ENCODE assay signal across 10 cellular contexts in genomic region chr17:30550512-30551273, GRCh38.
DNase-seq lines count a peak whose midpoint lies in the region; ATAC-seq, FAIRE-seq and TF ChIP-seq lines count a peak whose summit lies in the region.
"Had no signal": no experiment of that assay in that cellular context is flagged by ENCODE, and none has a peak within 500 bp of the region (broad histone marks: within the 10 kb centered on the region; RNA-seq: fewer than 3 reads in every experiment).

No MANE protein-coding gene starts in this region.

- H3K27ac Mint-ChIP-seq in memory B cell = peak overlapping the region; percentile 85
- peak overlapping the region in 1 of 8 donors; percentile 95 for H3K27ac Mint-ChIP-seq in CD8-positive, alpha-beta memory T cell

- H3K9me3 Mint-ChIP-seq in memory B cell = no peaks in the 10 kb centered on the region
- no peaks in the 10 kb centered on the region for H3K9me3 Mint-ChIP-seq in CD8-positive, alpha-beta memory T cell
- H3K9me3 Mint-ChIP-seq: central memory CD8-positive, alpha-beta T cell; naive thymus-derived CD8-positive, alpha-beta T cell had no signal

- H3K36me3 ChIP-seq in SJSA1 = no peaks in the 10 kb centered on the region
- no peaks in the 10 kb centered on the region for H3K36me3 ChIP-seq in CD8-positive, alpha-beta memory T cell (ENCODE audit: insufficient read depth, low read length)

- H3K36me3 Mint-ChIP-seq in memory B cell = no peaks in the 10 kb centered on the region
- H3K36me3 Mint-ChIP-seq in CD8-positive, alpha-beta memory T cell = peaks cover 0 to 5% (median 0%) of the 10 kb centered on the region in 3 donors

- no peaks in the 10 kb centered on the region for H3K27me3 ChIP-seq in SJSA1 (replicated peaks)
- H3K27me3 ChIP-seq in CD8-positive, alpha-beta memory T cell (ENCODE audit: insufficient read depth, low read length, poor library complexity, severe bottlenecking) = no peaks in the 10 kb centered on the region

- H3K9me3 ChIP-seq in SJSA1 (replicated peaks) = no peaks in the 10 kb centered on the region
- no peaks in the 10 kb centered on the region for H3K9me3 ChIP-seq in CD8-positive, alpha-beta memory T cell (ENCODE audit: low read length)

- H3K27ac ChIP-seq in SJSA1 = no peak overlapping the region
- H3K27ac ChIP-seq in CD8-positive, alpha-beta memory T cell (ENCODE audit: low read depth, low read length) = no peak overlapping the region

- CTCF ChIA-PET in CD8-positive, alpha-beta memory T cell (lab: Charles Lee) = no interaction called here

- POLR2A ChIA-PET in CD8-positive, alpha-beta memory T cell (lab: Charles Lee) = no interaction called here

- H3K4me3 Mint-ChIP-seq in memory B cell = peak overlapping the region; percentile 81
- H3K4me3 Mint-ChIP-seq in CD8-positive, alpha-beta memory T cell = no peak overlapping the region
- H3K4me3 Mint-ChIP-seq: central memory CD8-positive, alpha-beta T cell had no signal

- DNase-seq in GM12891 (ENCODE audit: insufficient read length, low spot score) = peak; percentile 55
- peak; percentile 19 to 65 for DNase-seq in SJSA1 (ENCODE audit: low read depth in 1 of 2, low spot score in 2 of 2)
- DNase-seq in memory B cell (ENCODE audit: low spot score in 2 of 2) = peak; percentile 38 to 62
- no peak for DNase-seq in CD8-positive, alpha-beta memory T cell
- DNase-seq: naive thymus-derived CD8-positive, alpha-beta T cell had no signal

- H3K4me1 Mint-ChIP-seq in memory B cell = peaks cover 44% of the 10 kb centered on the region
- peaks cover 0 to 5% (median 0%) of the 10 kb centered on the region in 3 donors for H3K4me1 Mint-ChIP-seq in CD8-positive, alpha-beta memory T cell
- H3K4me1 Mint-ChIP-seq: central memory CD8-positive, alpha-beta T cell had no signal

- FAIRE-seq in GM12891 (lab: Jason Lieb, UNC) = peak; percentile 96

- no peak overlapping the region for H3K4me3 ChIP-seq in SJSA1
- H3K4me3 ChIP-seq in CD8-positive, alpha-beta memory T cell (ENCODE audit: low read length) = no peak overlapping the region

- TF ChIP-seq POLR2A in GM12891 (IDR thresholded peaks at IDR 0.05; ENCODE audit: low read depth, low read length) = no peak

- peak; percentile 77 for ATAC-seq in HG03097 (IDR thresholded peaks at IDR 0.05; ENCODE audit: low FRiP score, unreplicated experiment)
- peak; percentile 96 for ATAC-seq in memory B cell (ENCODE audit: low read depth)
- ATAC-seq in GM19035 (IDR thresholded peaks at IDR 0.05; ENCODE audit: unreplicated experiment) = no peak
- no peak for ATAC-seq in HG02973 (IDR thresholded peaks at IDR 0.05; ENCODE audit: unreplicated experiment)
- ATAC-seq in HG03025 (IDR thresholded peaks at IDR 0.05; ENCODE audit: low FRiP score, unreplicated experiment) = no peak
- ATAC-seq: naive thymus-derived CD8-positive, alpha-beta T cell had no signal

- H3K4me1 ChIP-seq in SJSA1 (replicated peaks) = peaks cover 13% of the 10 kb centered on the region
- no peaks in the 10 kb centered on the region for H3K4me1 ChIP-seq in CD8-positive, alpha-beta memory T cell (ENCODE audit: insufficient read depth, low read length)

- H3K27me3 Mint-ChIP-seq in memory B cell = no peaks in the 10 kb centered on the region
- no peaks in the 10 kb centered on the region for H3K27me3 Mint-ChIP-seq in CD8-positive, alpha-beta memory T cell
- H3K27me3 Mint-ChIP-seq: central memory CD8-positive, alpha-beta T cell; naive thymus-derived CD8-positive, alpha-beta T cell had no signal

TF ChIP-seq in GM12891, 5 proteins besides CTCF, POLR2A, EP300 and RAD21:
- TF ChIP-seq POLR2AphosphoS5 (IDR thresholded peaks at IDR 0.05; ENCODE audit: low read depth, low read length) (no peak), POU2F2 (IDR thresholded peaks at IDR 0.05; ENCODE audit: low read depth, low read length) (no peak), TAF1 (IDR thresholded peaks at IDR 0.05; ENCODE audit: low read depth, low read length) (no peak), SPI1 (IDR thresholded peaks at IDR 0.05; ENCODE audit: low read depth, low read length) (peak; percentile 52)

Comparison
In these comparisons a context has a peak if more than half of its experiments do, and no peak if none do; other contexts are left out.
1. DNase-seq: peak in GM12891 (single experiment), SJSA1 (2 of 2) and memory B cell (2 of 2); none in CD8-positive, alpha-beta memory T cell (0 of 5).
2. ATAC-seq: peak in HG03097 (single experiment) and memory B cell (single experiment); none in GM19035 (single experiment), HG02973 (single experiment) and HG03025 (single experiment).